Comparison of ENCODE assay signal across 18 cellular contexts in the genomic region with DNA sequence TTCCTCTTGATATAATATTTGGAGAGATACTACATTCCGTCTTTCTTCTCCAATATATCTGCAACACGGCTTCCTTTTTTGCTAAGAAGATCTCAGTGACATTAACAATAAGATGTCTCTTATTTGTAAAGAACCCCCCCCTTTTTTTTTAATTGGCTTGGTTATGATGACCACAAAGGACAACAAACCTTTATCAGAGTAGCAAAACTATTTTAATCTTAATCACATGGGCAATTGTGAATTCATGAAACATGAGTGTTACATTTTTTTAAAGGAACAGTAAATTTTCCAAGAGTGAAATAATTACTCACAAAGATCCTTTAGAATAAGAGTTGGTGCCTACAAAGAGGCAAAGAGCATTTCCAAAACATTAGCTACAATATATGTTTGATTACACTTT.
A peak's percentile ranks its signal among the peaks of the same experiment; 100 is the strongest.
DNase-seq lines count a peak whose midpoint lies in the region; ATAC-seq and TF ChIP-seq lines count a peak whose summit lies in the region.
"Had no signal": no experiment of that assay in that cellular context is flagged by ENCODE, and none has a peak within 500 bp of the region (broad histone marks: within the 10 kb centered on the region; RNA-seq: fewer than 3 reads in every experiment).

No MANE protein-coding gene starts in this region.

- H3K9ac ChIP-seq in mesenchymal stem cell (ENCODE audit: low read length): peak overlapping the region; percentile 10
- H3K9ac ChIP-seq: BLaER1 treated with 17β-estradiol and CSF1 and Interleukin-3, amounts not matched to agents 10 nM and 100 nM had no signal

- H3K14ac ChIP-seq in mesenchymal stem cell (ENCODE audit: low read length in 2 of 2): no peak overlapping the region

- no peak overlapping the region for H4K91ac ChIP-seq in mesenchymal stem cell (ENCODE audit: low read length)

- no peak for ATAC-seq in GM19035 (IDR thresholded peaks at IDR 0.05; ENCODE audit: unreplicated experiment)
- no peak for ATAC-seq in lower lobe of right lung
- ATAC-seq: A549; CD8-positive, alpha-beta T cell had no signal

- H3K4me1 Mint-ChIP-seq in activated T-helper 1 cell treated with anti-CD3 and anti-CD28 coated beads, Interleukin-12 subunit alpha, Interleukin-12 subunit beta, Interleukin-2, Interleukin-4 antibody, amounts not matched to agents 30 ng/mL and 10 ng/mL and 1 ng/mL, durations not matched to agents 14 hours and 24 hours and 36 hours (ENCODE audit: low read depth): no peaks in the 10 kb centered on the region
- H3K4me1 Mint-ChIP-seq: B cell had no signal

- no peak overlapping the region for H2BK5ac ChIP-seq in mesenchymal stem cell (ENCODE audit: low read depth, low read length, poor library complexity, severe bottlenecking)

- no peak for TF ChIP-seq CTCF in lower lobe of right lung (IDR thresholded peaks at IDR 0.05)

- H3K36me3 Mint-ChIP-seq in activated T-helper 1 cell treated with anti-CD3 and anti-CD28 coated beads, Interleukin-12 subunit alpha, Interleukin-12 subunit beta, Interleukin-2, Interleukin-4 antibody, amounts not matched to agents 30 ng/mL and 10 ng/mL and 1 ng/mL, durations not matched to agents 14 hours and 24 hours and 36 hours (ENCODE audit: low read depth): no peaks in the 10 kb centered on the region
- H3K36me3 Mint-ChIP-seq: CD8-positive, alpha-beta T cell had no signal

- WGBS in mesenchymal stem cell: 100% methylated on average over 1 of the region's 2 CpGs

- H3K27ac ChIP-seq in mesenchymal stem cell (ENCODE audit: low read length, poor library complexity, severe bottlenecking) (no peak overlapping the region), lower lobe of right lung (no peak overlapping the region)
- H3K27ac ChIP-seq: 22Rv1; A549; BLaER1 treated with 17β-estradiol and CSF1 and Interleukin-3, amounts not matched to agents 10 nM and 100 nM; C4-2B had no signal

- no peak overlapping the region for H2BK12ac ChIP-seq in mesenchymal stem cell (ENCODE audit: low read length in 2 of 2)

- no peak overlapping the region for H3K4me2 ChIP-seq in mesenchymal stem cell (ENCODE audit: low read length, poor library complexity, severe bottlenecking)
- H3K4me2 ChIP-seq: A549; BLaER1 treated with 17β-estradiol and CSF1 and Interleukin-3, amounts not matched to agents 10 nM and 100 nM had no signal

- H3K9me3 ChIP-seq in mesenchymal stem cell (ENCODE audit: control insufficient read depth, low read length): no peaks in the 10 kb centered on the region
- no peaks in the 10 kb centered on the region for H3K9me3 ChIP-seq in lower lobe of right lung
- H3K9me3 ChIP-seq: A549; BLaER1 treated with 17β-estradiol and CSF1 and Interleukin-3, amounts not matched to agents 10 nM and 100 nM; Caco-2 had no signal

- H2AK5ac ChIP-seq in mesenchymal stem cell (ENCODE audit: low read length, severe bottlenecking): no peak overlapping the region

- no peak overlapping the region for H3K23ac ChIP-seq in mesenchymal stem cell (ENCODE audit: low read length in 2 of 2)

- H4K8ac ChIP-seq in mesenchymal stem cell (ENCODE audit: low read length): no peak overlapping the region

- H2BK120ac ChIP-seq in mesenchymal stem cell (ENCODE audit: low read depth, low read length): no peak overlapping the region

- no peaks in the 10 kb centered on the region for H3K9me3 Mint-ChIP-seq in activated T-helper 1 cell treated with anti-CD3 and anti-CD28 coated beads, Interleukin-12 subunit alpha, Interleukin-12 subunit beta, Interleukin-2, Interleukin-4 antibody, amounts not matched to agents 30 ng/mL and 10 ng/mL and 1 ng/mL, durations not matched to agents 14 hours and 24 hours and 36 hours

- no peak overlapping the region for H2BK15ac ChIP-seq in mesenchymal stem cell (ENCODE audit: low read depth, poor library complexity, severe bottlenecking)

- H3K4ac ChIP-seq in mesenchymal stem cell (ENCODE audit: low read depth in 1 of 2, low read length in 2 of 2): no peak overlapping the region

- H3K4me3 ChIP-seq in mesenchymal stem cell (ENCODE audit: insufficient read depth in 1 of 2, low read depth in 1 of 2, low read length in 2 of 2) (no peak overlapping the region), lower lobe of right lung (no peak overlapping the region)
- H3K4me3 ChIP-seq: A549; BLaER1 treated with 17β-estradiol and CSF1 and Interleukin-3, amounts not matched to agents 10 nM and 100 nM had no signal

- no peaks in the 10 kb centered on the region for H3K36me3 ChIP-seq in mesenchymal stem cell (ENCODE audit: control insufficient read depth in 1 of 2, insufficient read depth in 2 of 2, low read depth in 1 of 2, low read length in 2 of 2)
- H3K36me3 ChIP-seq in lower lobe of right lung: no peaks in the 10 kb centered on the region
- H3K36me3 ChIP-seq: BLaER1 treated with 17β-estradiol and CSF1 and Interleukin-3, amounts not matched to agents 10 nM and 100 nM had no signal

- H3K27me3 Mint-ChIP-seq in activated T-helper 1 cell treated with anti-CD3 and anti-CD28 coated beads, Interleukin-12 subunit alpha, Interleukin-12 subunit beta, Interleukin-2, Interleukin-4 antibody, amounts not matched to agents 30 ng/mL and 10 ng/mL and 1 ng/mL, durations not matched to agents 14 hours and 24 hours and 36 hours (ENCODE audit: insufficient read depth): no peaks in the 10 kb centered on the region
- H3K27me3 Mint-ChIP-seq: CD4-positive, alpha-beta T cell had no signal

- no peak overlapping the region for H3K27ac Mint-ChIP-seq in activated T-helper 1 cell treated with anti-CD3 and anti-CD28 coated beads, Interleukin-12 subunit alpha, Interleukin-12 subunit beta, Interleukin-2, Interleukin-4 antibody, amounts not matched to agents 30 ng/mL and 10 ng/mL and 1 ng/mL, durations not matched to agents 14 hours and 24 hours and 36 hours
- H3K27ac Mint-ChIP-seq: B cell; CD4-positive, alpha-beta T cell; CD8-positive, alpha-beta T cell had no signal

- no peaks in the 10 kb centered on the region for H3K27me3 ChIP-seq in mesenchymal stem cell (ENCODE audit: control insufficient read depth in 1 of 2, insufficient read depth in 1 of 2, low read length in 2 of 2)
- no peaks in the 10 kb centered on the region for H3K27me3 ChIP-seq in lower lobe of right lung (ENCODE audit: low read depth)
- H3K27me3 ChIP-seq: BLaER1 treated with 17β-estradiol and CSF1 and Interleukin-3, amounts not matched to agents 10 nM and 100 nM had no signal

- H2AFZ ChIP-seq in mesenchymal stem cell (ENCODE audit: low read depth, low read length): no peak overlapping the region

- H3K79me1 ChIP-seq in mesenchymal stem cell (replicated peaks; ENCODE audit: low read length, poor library complexity, severe bottlenecking): no peaks in the 10 kb centered on the region

- no peaks in the 10 kb centered on the region for H3K4me1 ChIP-seq in mesenchymal stem cell (ENCODE audit: control insufficient read depth, insufficient read depth, low read depth, low read length)
- no peaks in the 10 kb centered on the region for H3K4me1 ChIP-seq in lower lobe of right lung
- H3K4me1 ChIP-seq: A549, Caco-2 had no signal

- no peak overlapping the region for H3K4me3 Mint-ChIP-seq in activated T-helper 1 cell treated with anti-CD3 and anti-CD28 coated beads, Interleukin-12 subunit alpha, Interleukin-12 subunit beta, Interleukin-2, Interleukin-4 antibody, amounts not matched to agents 30 ng/mL and 10 ng/mL and 1 ng/mL, durations not matched to agents 14 hours and 24 hours and 36 hours
- H3K4me3 Mint-ChIP-seq: B cell; CD4-positive, alpha-beta T cell; CD8-positive, alpha-beta T cell had no signal

- no peak overlapping the region for H3K18ac ChIP-seq in mesenchymal stem cell (ENCODE audit: low read depth in 1 of 2, low read length in 2 of 2)

- intact Hi-C loops in activated T-helper 1 cell treated with anti-CD3 and anti-CD28 coated beads, Interleukin-12 subunit alpha, Interleukin-12 subunit beta, Interleukin-2, Interleukin-4 antibody, amounts not matched to agents 30 ng/mL and 10 ng/mL and 1 ng/mL, durations not matched to agents 14 hours and 24 hours and 36 hours (cut with micrococcal nuclease): no loop called here
- intact Hi-C loops in lower lobe of right lung (cut with DNase I): no loop called here

- DNase-seq in COLO829 (ENCODE audit: low spot score) (peak; percentile 42), epidermal melanocyte (ENCODE audit: insufficient read length, low spot score) (peak; percentile 22), mesenchymal stem cell (no peak), lower lobe of right lung (no peak)
- DNase-seq in activated T-helper 1 cell treated with anti-CD3 and anti-CD28 coated beads, Interleukin-12 subunit alpha, Interleukin-12 subunit beta, Interleukin-2, Interleukin-4 antibody, amounts not matched to agents 30 ng/mL and 10 ng/mL and 1 ng/mL, durations not matched to agents 14 hours and 24 hours and 36 hours (ENCODE audit: low spot score): no peak
- DNase-seq: AML-193; Caco-2; Calu3; CD4-positive, alpha-beta T cell; CD8-positive, alpha-beta T cell; DMS79 treated with DMSO at 0.1 percent for 48 hours; GF-D8 had no signal

Comparison
In these comparisons a context has a peak if more than half of its experiments do, and no peak if none do; other contexts are left out.
1. DNase-seq: peak in COLO829 (single experiment) and epidermal melanocyte (single experiment); none in mesenchymal stem cell (single experiment), activated T-helper 1 cell treated with anti-CD3 and anti-CD28 coated beads, Interleukin-12 subunit alpha, Interleukin-12 subunit beta, Interleukin-2, Interleukin-4 antibody, amounts not matched to agents 30 ng/mL and 10 ng/mL and 1 ng/mL, durations not matched to agents 14 hours and 24 hours and 36 hours (single experiment) and lower lobe of right lung (single experiment).